22 cellular contexts compared by ENCODE assay signal in genomic region chr17:13008461-13008860, GRCh38.
"Had no signal": no experiment of that assay in that cellular context is flagged by ENCODE, and none has a peak within 500 bp of the region (broad histone marks: within the 10 kb centered on the region; RNA-seq: fewer than 3 reads in every experiment).

No MANE protein-coding gene starts in this region.

- H3K9me3 ChIP-seq: SJSA1 had no signal

- H3K27me3 ChIP-seq: SJSA1 had no signal

- H3K4me1 ChIP-seq: SJSA1 had no signal

- H3K4me3 ChIP-seq: SJSA1, SK-N-MC had no signal

- H3K27ac ChIP-seq: SJSA1, SK-N-MC had no signal

- DNase-seq: IMR-90, Karpas-422, KG1, MM.1S, NCI-H1092 treated with DMSO at 0.1 percent for 48 hours, NCI-H1436, NCI-H187, NCI-H2029, NCI-H2081 treated with DMSO at 0.1 percent for 48 hours, NCI-H2171, NCI-H226, NCI-H446, NCI-H510A, NCI-H524 treated with DMSO at 0.1 percent for 48 hours, NCI-H69, NCI-H774, Right ventricle myocardium superior, RPMI8226, SIG-M5 had no signal

- ATAC-seq: HepG2 had no signal
